1 cellular context compared by ENCODE assay signal in genomic region chr12:6828671-6829531, GRCh38.
A peak's percentile ranks its signal among the peaks of the same experiment; 100 is the strongest.
TF ChIP-seq lines count a peak whose summit lies in the region.

No MANE protein-coding gene starts in this region.

TF ChIP-seq in HepG2, 621 proteins besides CTCF, POLR2A, EP300 and RAD21 (continues in another document):
- TF ChIP-seq ZNF343 (CRISPR knock-in tag; IDR thresholded peaks at IDR 0.05) (peak; percentile 87), ZNF746 (CRISPR knock-in tag; IDR thresholded peaks at IDR 0.05) (no peak), CBX1 (IDR thresholded peaks at IDR 0.05; ENCODE audit: low read depth) (no peak), ZNF512B (CRISPR knock-in tag; IDR thresholded peaks at IDR 0.05; ENCODE audit: borderline replicate concordance) (no peak), ATF5 (CRISPR knock-in tag; IDR thresholded peaks at IDR 0.05; ENCODE audit: low read depth) (no peak; the same call in 1 of the 2 replicates), SP1 (IDR thresholded peaks at IDR 0.05) (no peak), SP1 (CRISPR knock-in tag; IDR thresholded peaks at IDR 0.05) (no peak), RFX3 (CRISPR knock-in tag; IDR thresholded peaks at IDR 0.05) (no peak), ARID2 (CRISPR knock-in tag; IDR thresholded peaks at IDR 0.05; ENCODE audit: borderline replicate concordance) (no peak), KDM5A (IDR thresholded peaks at IDR 0.05; ENCODE audit: borderline replicate concordance, low read length) (no peak; the same call in 1 of the 2 replicates), HOXD1 (CRISPR knock-in tag; IDR thresholded peaks at IDR 0.05) (no peak), PCBP2 (optimal IDR thresholded peaks at IDR 0.05; ENCODE audit: low read depth, low read length, poor library complexity, severe bottlenecking) (no peak), ZNF501 (CRISPR knock-in tag; IDR thresholded peaks at IDR 0.05) (peak; percentile 80; the same call in 1 of the 2 replicates), DNMT3B (CRISPR knock-in tag; conservative IDR thresholded peaks at IDR 0.05) (no peak), ZUFSP (CRISPR knock-in tag; IDR thresholded peaks at IDR 0.05; ENCODE audit: borderline replicate concordance) (no peak), ZNF180 (CRISPR knock-in tag; IDR thresholded peaks at IDR 0.05; ENCODE audit: borderline replicate concordance, low read depth) (no peak), PAWR (CRISPR knock-in tag; IDR thresholded peaks at IDR 0.05; ENCODE audit: borderline replicate concordance) (no peak), ZNF567 (CRISPR knock-in tag; IDR thresholded peaks at IDR 0.05; ENCODE audit: borderline replicate concordance) (no peak), POLR2G (IDR thresholded peaks at IDR 0.05; ENCODE audit: low read depth, low read length) (peak; percentile 80), ZMYM4 (CRISPR knock-in tag; IDR thresholded peaks at IDR 0.05) (0 out of 2 replicates have a peak, but pooled peaks have one; percentile 61), NCOR1 (IDR thresholded peaks at IDR 0.05; ENCODE audit: borderline replicate concordance, low read length) (no peak), ZSCAN30 (CRISPR knock-in tag; IDR thresholded peaks at IDR 0.05) (no peak), SMARCC2 (IDR thresholded peaks at IDR 0.05) (no peak), ARHGAP35 (CRISPR knock-in tag; IDR thresholded peaks at IDR 0.05; ENCODE audit: borderline replicate concordance) (no peak), ZNF256 (CRISPR knock-in tag; conservative IDR thresholded peaks at IDR 0.05) (no peak), IKZF4 (CRISPR knock-in tag; IDR thresholded peaks at IDR 0.05; ENCODE audit: borderline replicate concordance, low read depth, not compliant biosample characterization) (no peak), JARID2 (CRISPR knock-in tag; IDR thresholded peaks at IDR 0.05; ENCODE audit: insufficient replicate concordance) (no peak), ZNF605 (CRISPR knock-in tag; IDR thresholded peaks at IDR 0.05) (no peak), ZNF552 (CRISPR knock-in tag; IDR thresholded peaks at IDR 0.05; ENCODE audit: borderline replicate concordance) (0 out of 2 replicates have a peak, but pooled peaks have one; percentile 45), RFXANK (CRISPR knock-in tag; IDR thresholded peaks at IDR 0.05) (no peak), TEF (CRISPR knock-in tag; IDR thresholded peaks at IDR 0.05) (no peak), ARID3A (IDR thresholded peaks at IDR 0.05; ENCODE audit: low read depth, low read length) (no peak), ZBTB39 (CRISPR knock-in tag; IDR thresholded peaks at IDR 0.05) (no peak), IRF1 (CRISPR knock-in tag; IDR thresholded peaks at IDR 0.05; ENCODE audit: low read depth) (no peak), DZIP1 (CRISPR knock-in tag; IDR thresholded peaks at IDR 0.05) (peak; percentile 30; the same call in 1 of the 2 replicates), NR2F1 (CRISPR knock-in tag; IDR thresholded peaks at IDR 0.05) (no peak), ZC3H4 (CRISPR knock-in tag; IDR thresholded peaks at IDR 0.05; ENCODE audit: borderline replicate concordance) (peak; percentile 87), TCF7 (IDR thresholded peaks at IDR 0.05; ENCODE audit: low read depth) (no peak), NPAS2 (CRISPR knock-in tag; IDR thresholded peaks at IDR 0.05; ENCODE audit: borderline replicate concordance) (no peak), FUBP1 (CRISPR knock-in tag; IDR thresholded peaks at IDR 0.05; ENCODE audit: borderline replicate concordance) (no peak), KLF13 (CRISPR knock-in tag; IDR thresholded peaks at IDR 0.05) (0 out of 2 replicates have a peak, but pooled peaks have one; percentile 32), ZNF747 (CRISPR knock-in tag; IDR thresholded peaks at IDR 0.05; ENCODE audit: borderline replicate concordance) (peak; percentile 22; the same call in 1 of the 2 replicates), ZNF276 (CRISPR knock-in tag; IDR thresholded peaks at IDR 0.05; ENCODE audit: low read depth) (0 out of 2 replicates have a peak, but pooled peaks have one; percentile 19), BRCA1 (CRISPR knock-in tag; IDR thresholded peaks at IDR 0.05) (no peak), CREM (IDR thresholded peaks at IDR 0.05) (0 out of 2 replicates have a peak, but pooled peaks have one; percentile 42), CREM (CRISPR knock-in tag; IDR thresholded peaks at IDR 0.05) (0 out of 2 replicates have a peak, but pooled peaks have one; percentile 19), ZNF337 (CRISPR knock-in tag; IDR thresholded peaks at IDR 0.05; ENCODE audit: borderline replicate concordance, low read depth) (no peak), ELF3 (CRISPR knock-in tag; IDR thresholded peaks at IDR 0.05) (0 out of 2 replicates have a peak, but pooled peaks have one; percentile 19)
